In genomic region chr2:9565436-9566153, GRCh38 we compare ENCODE assay signal across 8 cellular contexts. TPM values are rescaled to one million over a fixed set of nuclear protein-coding genes. Genes with fewer than 3 reads are reported as not detected.
DNase-seq lines count a peak whose midpoint lies in the region; ATAC-seq, FAIRE-seq and TF ChIP-seq lines count a peak whose summit lies in the region.

No MANE protein-coding gene starts in this region.

- H3K27me3 Mint-ChIP-seq in progenitor cell of endocrine pancreas (no peaks in the 10 kb centered on the region), immature natural killer cell (ENCODE audit: low read depth in 3 of 3) (peaks cover 0 to 4% (median 0%) of the 10 kb centered on the region in 3 donors)
- no peaks in the 10 kb centered on the region for H3K27me3 Mint-ChIP-seq in CD8-positive, alpha-beta memory T cell

- CTCF ChIA-PET in CD8-positive, alpha-beta memory T cell (lab: Charles Lee) = no interaction called here

- no peaks in the 10 kb centered on the region for H3K27me3 ChIP-seq in bronchial epithelial cell (ENCODE audit: control insufficient read depth, insufficient read depth, low read length)
- no peaks in the 10 kb centered on the region for H3K27me3 ChIP-seq in thyroid gland
- H3K27me3 ChIP-seq in CD8-positive, alpha-beta memory T cell (ENCODE audit: insufficient read depth, low read length, poor library complexity, severe bottlenecking) = no peaks in the 10 kb centered on the region

- H3K27ac ChIP-seq in thyroid gland = peak overlapping the region; percentile 12 to 75 (median 55)
- H3K27ac ChIP-seq in CD8-positive, alpha-beta memory T cell (ENCODE audit: low read depth, low read length) = no peak overlapping the region

- POLR2A ChIA-PET in CD8-positive, alpha-beta memory T cell (lab: Charles Lee) = no interaction called here

- WGBS in thyroid gland, 2 donors = 82 to 85% methylated on average over 11 of the region's 11 CpGs

- peaks cover 0 to 11% of the 10 kb centered on the region in 2 donors for H3K4me1 ChIP-seq in thyroid gland
- no peaks in the 10 kb centered on the region for H3K4me1 ChIP-seq in CD8-positive, alpha-beta memory T cell (ENCODE audit: insufficient read depth, low read length)

- no peak overlapping the region for H3K4me3 ChIP-seq in bronchial epithelial cell (ENCODE audit: low read depth, low read length)
- H3K4me3 ChIP-seq in thyroid gland (replicated peaks in 1 of 3) = no peak overlapping the region
- no peak overlapping the region for H3K4me3 ChIP-seq in CD8-positive, alpha-beta memory T cell (ENCODE audit: low read length)

- FAIRE-seq in bronchial epithelial cell (lab: Jason Lieb, UNC) = no peak

- intact Hi-C loops in thyroid gland (cut with DNase I) = no loop called here

- DNase-seq in HT-29 (ENCODE audit: low spot score) (peak; percentile 53), bronchial epithelial cell (ENCODE audit: low read depth) (peak; percentile 90), kidney glomerular epithelial cell (lab: John Stamatoyannopoulos, UW) (peak; percentile 82), thyroid gland (peak; percentile 65 to 80), progenitor cell of endocrine pancreas (ENCODE audit: low spot score, unreplicated experiment) (no peak), immature natural killer cell (no peak)
- no peak for DNase-seq in CD8-positive, alpha-beta memory T cell

- TF ChIP-seq CTCF in bronchial epithelial cell (IDR thresholded peaks at IDR 0.05; ENCODE audit: insufficient read depth, low read length, severe bottlenecking) (no peak), thyroid gland (IDR thresholded peaks at IDR 0.05) (no peak), progenitor cell of endocrine pancreas (IDR thresholded peaks at IDR 0.05; ENCODE audit: unreplicated experiment) (no peak)

- H3K36me3 ChIP-seq in bronchial epithelial cell (ENCODE audit: control insufficient read depth, insufficient read depth, low read length) (no peaks in the 10 kb centered on the region), thyroid gland (no peaks in the 10 kb centered on the region)
- no peaks in the 10 kb centered on the region for H3K36me3 ChIP-seq in CD8-positive, alpha-beta memory T cell (ENCODE audit: insufficient read depth, low read length)

- peak in 1 of 2 donors; percentile 30 for TF ChIP-seq POLR2A in thyroid gland (IDR thresholded peaks at IDR 0.05)

- no peak for ATAC-seq in GM18511 (IDR thresholded peaks at IDR 0.05; ENCODE audit: unreplicated experiment)

- H3K9me3 Mint-ChIP-seq in progenitor cell of endocrine pancreas (ENCODE audit: low read depth) (no peaks in the 10 kb centered on the region), immature natural killer cell (no peaks in the 10 kb centered on the region)
- no peaks in the 10 kb centered on the region for H3K9me3 Mint-ChIP-seq in CD8-positive, alpha-beta memory T cell

- H3K4me3 Mint-ChIP-seq in progenitor cell of endocrine pancreas (ENCODE audit: low read depth) (no peak overlapping the region), immature natural killer cell (no peak overlapping the region)
- H3K4me3 Mint-ChIP-seq in CD8-positive, alpha-beta memory T cell = no peak overlapping the region

- H3K9me3 ChIP-seq in thyroid gland = no peaks in the 10 kb centered on the region
- H3K9me3 ChIP-seq in CD8-positive, alpha-beta memory T cell (ENCODE audit: low read length) = no peaks in the 10 kb centered on the region

- no peaks in the 10 kb centered on the region for H3K36me3 Mint-ChIP-seq in progenitor cell of endocrine pancreas (ENCODE audit: insufficient read depth)
- H3K36me3 Mint-ChIP-seq in CD8-positive, alpha-beta memory T cell = peaks cover 0 to 4% (median 0%) of the 10 kb centered on the region in 3 donors
- peaks cover 0 to 7% (median 3%) of the 10 kb centered on the region in 3 donors for H3K36me3 Mint-ChIP-seq in immature natural killer cell

- H3K27ac Mint-ChIP-seq in progenitor cell of endocrine pancreas (no peak overlapping the region), immature natural killer cell (no peak overlapping the region)
- no peak overlapping the region for H3K27ac Mint-ChIP-seq in CD8-positive, alpha-beta memory T cell

- peaks cover 4% of the 10 kb centered on the region for H3K4me1 Mint-ChIP-seq in progenitor cell of endocrine pancreas (ENCODE audit: low read depth)
- H3K4me1 Mint-ChIP-seq in CD8-positive, alpha-beta memory T cell = no peaks in the 10 kb centered on the region
- H3K4me1 Mint-ChIP-seq in immature natural killer cell = no peaks in the 10 kb centered on the region

RNA-seq across cellular contexts. Expression of gene ADAM17, which starts 10.0 kb away (rescaled TPM):
- total RNA-seq in HT-29 (2014; rRNA removed; shearing (Covaris generic)) = 15.4 and 18.7 TPM in 2 replicates
- total RNA-seq in bronchial epithelial cell = 91.1 and 123 TPM in 2 replicates
- 10 to 100 TPM; 26.9 to 39.4 (median 31.3) TPM for total RNA-seq in thyroid gland
- 53.1 and 53.6 TPM in 2 replicates for total RNA-seq in progenitor cell of endocrine pancreas
- 10 to 100 TPM; 17.9 to 20.9 TPM for total RNA-seq in CD8-positive, alpha-beta memory T cell
- polyA plus RNA-seq in CD8-positive, alpha-beta memory T cell = 12.6 TPM
- polyA plus RNA-seq in immature natural killer cell = 10 to 100 TPM in 1 of 3 donors, 1 to 10 TPM in 2; 6.3 to 14.9 (median 8.0) TPM

Comparison
In these comparisons a context has a peak if more than half of its experiments do, and no peak if none do; other contexts are left out.
1. DNase-seq: peak in HT-29 (single experiment), bronchial epithelial cell (single experiment), kidney glomerular epithelial cell (single experiment) and thyroid gland (2 of 2); none in progenitor cell of endocrine pancreas (single experiment), CD8-positive, alpha-beta memory T cell (0 of 5) and immature natural killer cell (0 of 3).